11 cellular contexts compared by ENCODE assay signal in the genomic region with DNA sequence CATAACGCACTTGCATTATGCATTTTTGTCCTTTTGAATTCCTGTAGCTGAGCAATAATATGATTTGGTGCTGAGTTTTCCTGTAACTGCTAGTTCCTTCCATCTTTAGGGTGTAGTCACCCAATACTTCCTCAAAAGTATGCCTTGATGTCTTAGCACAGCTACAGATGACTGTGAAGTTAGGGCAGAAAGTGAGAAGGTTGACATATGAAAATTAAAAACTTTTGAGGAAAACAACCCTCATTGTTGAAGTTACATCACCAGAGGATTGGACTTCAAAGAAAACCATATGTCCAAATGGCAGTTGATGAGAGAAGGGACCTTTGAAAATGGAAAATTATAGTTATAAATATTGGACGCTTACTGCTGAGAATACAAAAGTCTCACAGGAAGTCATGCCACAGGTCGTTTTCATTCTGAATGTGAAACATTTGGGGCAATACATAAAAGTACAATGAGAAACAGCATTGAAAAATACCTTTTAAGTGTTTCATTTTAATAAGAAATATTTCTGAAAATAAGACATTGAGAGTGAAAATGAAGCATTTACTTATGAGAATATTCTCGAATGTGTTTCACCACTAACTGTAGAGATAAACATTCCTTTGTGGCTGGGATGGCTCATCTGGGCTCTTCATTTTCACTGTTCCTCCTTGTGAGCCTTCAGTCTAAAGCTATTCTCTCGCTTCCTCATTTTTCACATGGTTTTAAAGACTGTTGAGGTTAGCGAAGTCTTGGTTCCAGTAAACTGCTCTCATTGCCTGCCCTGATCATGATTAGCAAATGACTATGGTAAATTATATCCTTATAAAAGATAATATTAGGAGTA.
DNase-seq lines count a peak whose midpoint lies in the region; ATAC-seq and TF ChIP-seq lines count a peak whose summit lies in the region.
"Had no signal": no experiment of that assay in that cellular context is flagged by ENCODE, and none has a peak within 500 bp of the region (broad histone marks: within the 10 kb centered on the region; RNA-seq: fewer than 3 reads in every experiment).

No MANE protein-coding gene starts in this region.

- in situ Hi-C loops in GM23248 (cut with MboI), result no loop called here

- H3F3A ChIP-seq in GM23248 (ENCODE audit: insufficient read depth), result no peaks in the 10 kb centered on the region

- H3K9me2 ChIP-seq in GM23248 (ENCODE audit: insufficient read depth), result no peaks in the 10 kb centered on the region

- H3K9me3 Mint-ChIP-seq in natural killer cell, result no peaks in the 10 kb centered on the region

- H3K27me3 Mint-ChIP-seq in natural killer cell (ENCODE audit: low read depth in 2 of 2), result no peaks in the 10 kb centered on the region

- H3K4me1 ChIP-seq in GM23248 (ENCODE audit: insufficient read depth), result no peaks in the 10 kb centered on the region

- H3K36me3 Mint-ChIP-seq in natural killer cell, result no peaks in the 10 kb centered on the region

- H3K4me3 Mint-ChIP-seq in natural killer cell, result peak overlapping the region; percentile 42
- H3K4me3 Mint-ChIP-seq: activated CD4-positive, alpha-beta T cell treated with anti-CD3 and anti-CD28 coated beads, Interleukin-2, amount 10 ng/mL, durations not matched to agents 24 days and 14 days had no signal

- no peak overlapping the region for H3K4me3 ChIP-seq in GM23248
- H3K4me3 ChIP-seq: thoracic aorta had no signal

- 4 to 7% methylated on average over 6 of the region's 6 CpGs for WGBS in GM23248 (ENCODE audit: low coverage in 1 of 2, low lambda C conversion rate in 2 of 2, missing lambda C conversion rate in 2 of 2), 2 experiments

- no peaks in the 10 kb centered on the region for H3K36me3 ChIP-seq in GM23248 (ENCODE audit: low read depth)
- H3K36me3 ChIP-seq: thoracic aorta had no signal

- peak overlapping the region; percentile 81 to 88 for H3K27ac Mint-ChIP-seq in natural killer cell
- H3K27ac Mint-ChIP-seq: activated CD4-positive, alpha-beta T cell treated with anti-CD3 and anti-CD28 coated beads, Interleukin-2, amount 10 ng/mL, durations not matched to agents 24 days and 14 days had no signal

- H3K9me3 ChIP-seq in GM23248 (ENCODE audit: low read depth), result no peaks in the 10 kb centered on the region
- H3K9me3 ChIP-seq: thoracic aorta had no signal

- H2AFZ ChIP-seq in GM23248, result no peak overlapping the region

- intact Hi-C loops in natural killer cell (cut with micrococcal nuclease), result no loop called here

- H3K9ac ChIP-seq in GM23248, result no peak overlapping the region

- no peak overlapping the region for H3K27ac ChIP-seq in GM23248
- H3K27ac ChIP-seq: 22Rv1, thoracic aorta had no signal

- ATAC-seq in activated CD4-positive, CD25-positive, alpha-beta regulatory T cell treated with anti-CD3 and anti-CD28 coated beads, Interleukin-2, amount 50 U/mL, for 24 hours, result peak; percentile 36 to 45
- ATAC-seq in HG02759 (IDR thresholded peaks at IDR 0.05; ENCODE audit: unreplicated experiment) (peak; percentile 84), natural killer cell (peak; percentile 55 to 79 (median 57))

- H3K4me1 Mint-ChIP-seq in natural killer cell, result peaks cover 14 to 26% of the 10 kb centered on the region in 2 donors

- no peaks in the 10 kb centered on the region for H3K27me3 ChIP-seq in GM23248 (replicated peaks; ENCODE audit: insufficient read depth)

- no peaks in the 10 kb centered on the region for H3K79me2 ChIP-seq in GM23248 (ENCODE audit: insufficient read depth)

- DNase-seq in activated CD4-positive, CD25-positive, alpha-beta regulatory T cell treated with anti-CD3 and anti-CD28 coated beads, Interleukin-2, amount 50 U/mL, for 72 hours, result no peak
- DNase-seq in MV-4-11 (lab: John Stamatoyannopoulos, UW) (peak; percentile 96), natural killer cell (no peak), NCI-H1092 (lab: John Stamatoyannopoulos, UW) (no peak), GM03348 (ENCODE audit: low spot score) (no peak), GM23248 (no peak)
- DNase-seq: activated CD4-positive, alpha-beta T cell treated with anti-CD3 and anti-CD28 coated beads, Interleukin-2, amount 10 ng/mL, durations not matched to agents 24 days and 14 days had no signal

- no peak for TF ChIP-seq CTCF in natural killer cell (IDR thresholded peaks at IDR 0.05)

- H4K20me1 ChIP-seq in GM23248 (ENCODE audit: insufficient read depth), result no peaks in the 10 kb centered on the region

- H3K4me2 ChIP-seq in GM23248 (ENCODE audit: unreplicated experiment), result no peak overlapping the region
